5 cellular contexts compared by ENCODE assay signal in genomic region chr19:42752246-42752645, GRCh38. TPM values are rescaled to one million over a fixed set of nuclear protein-coding genes. Genes with fewer than 3 reads are reported as not detected.
"Had no signal": no experiment of that assay in that cellular context is flagged by ENCODE, and none has a peak within 500 bp of the region (broad histone marks: within the 10 kb centered on the region; RNA-seq: fewer than 3 reads in every experiment).

No MANE protein-coding gene starts in this region.

RNA-seq across cellular contexts. Expression of gene PSG3, which starts 12.0 kb away (rescaled TPM):
- total RNA-seq: HepG2, HT-29, HT1080, IMR-90, K562 had no signal

RNA-seq across cellular contexts. Expression of gene PSG8, which starts 13.2 kb away (rescaled TPM):
- total RNA-seq: HepG2, HT-29, K562 had no signal
